In the genomic region with DNA sequence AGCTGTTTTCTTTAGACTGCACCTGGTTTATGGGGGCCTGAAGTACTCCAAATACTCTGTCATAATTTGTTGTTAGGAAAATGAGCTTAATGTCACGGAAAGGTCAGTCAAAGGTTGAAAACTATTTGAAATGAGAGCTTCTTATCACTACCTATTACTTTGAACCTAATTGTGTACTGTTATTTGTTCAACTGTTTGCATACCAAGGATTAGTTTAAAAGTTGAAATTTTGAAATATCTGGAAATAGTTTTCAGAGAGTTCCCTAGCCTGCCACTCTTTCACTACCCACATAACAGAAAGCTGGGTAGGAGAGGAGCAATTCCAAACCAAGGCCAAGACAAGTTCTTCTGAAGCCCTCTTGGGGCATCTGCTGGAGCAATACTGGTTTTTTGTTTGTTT, we compare ENCODE assay signal across 1 cellular context.
TF ChIP-seq lines count a peak whose summit lies in the region.

No MANE protein-coding gene starts in this region.

TF ChIP-seq in HepG2, 621 proteins besides CTCF, POLR2A, EP300 and RAD21 (continued from another document and continues in another):
- TF ChIP-seq, protein P1, sequence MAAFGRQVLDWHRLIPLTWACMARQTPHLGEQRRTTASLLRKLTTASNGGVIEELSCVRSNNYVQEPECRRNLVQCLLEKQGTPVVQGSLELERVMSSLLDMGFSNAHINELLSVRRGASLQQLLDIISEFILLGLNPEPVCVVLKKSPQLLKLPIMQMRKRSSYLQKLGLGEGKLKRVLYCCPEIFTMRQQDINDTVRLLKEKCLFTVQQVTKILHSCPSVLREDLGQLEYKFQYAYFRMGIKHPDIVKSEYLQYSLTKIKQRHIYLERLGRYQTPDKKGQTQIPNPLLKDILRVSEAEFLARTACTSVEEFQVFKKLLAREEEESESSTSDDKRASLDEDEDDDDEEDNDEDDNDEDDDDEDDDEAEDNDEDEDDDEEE (CRISPR knock-in tag; IDR thresholded peaks at IDR 0.05), result no peak
- TF ChIP-seq POLR2AphosphoS5 (IDR thresholded peaks at IDR 0.05; ENCODE audit: low read depth, low read length) (no peak), TCF7 (IDR thresholded peaks at IDR 0.05; ENCODE audit: low read depth) (peak; percentile 76), BCL6 (CRISPR knock-in tag; IDR thresholded peaks at IDR 0.05) (peak; percentile 53; the same call in 1 of the 2 replicates), ZBTB3 (CRISPR knock-in tag; IDR thresholded peaks at IDR 0.05; ENCODE audit: borderline replicate concordance, low read depth) (no peak), NFIC (IDR thresholded peaks at IDR 0.05; ENCODE audit: low read length) (peak; percentile 73; the same call in 1 of the 2 replicates), ZNF607 (CRISPR knock-in tag; IDR thresholded peaks at IDR 0.05; ENCODE audit: borderline replicate concordance) (no peak), ZNF510 (CRISPR knock-in tag; IDR thresholded peaks at IDR 0.05; ENCODE audit: low read depth) (no peak), TP53 (CRISPR knock-in tag; conservative IDR thresholded peaks at IDR 0.05) (no peak), MEF2D (CRISPR knock-in tag; IDR thresholded peaks at IDR 0.05) (no peak), MIXL1 (CRISPR knock-in tag; IDR thresholded peaks at IDR 0.05) (peak; percentile 61; the same call in 1 of the 2 replicates), TFDP2 (CRISPR knock-in tag; IDR thresholded peaks at IDR 0.05) (no peak), CCAR2 (optimal IDR thresholded peaks at IDR 0.05; ENCODE audit: low read depth, low read length) (no peak), CC2D1A (CRISPR knock-in tag; IDR thresholded peaks at IDR 0.05) (no peak), CSRNP1 (CRISPR knock-in tag; IDR thresholded peaks at IDR 0.05) (no peak), FOXP4 (CRISPR knock-in tag; IDR thresholded peaks at IDR 0.05) (peak; percentile 63), ETS1 (CRISPR knock-in tag; IDR thresholded peaks at IDR 0.05) (no peak), TSC22D2 (CRISPR knock-in tag; IDR thresholded peaks at IDR 0.05; ENCODE audit: borderline replicate concordance) (no peak), CREB1 (IDR thresholded peaks at IDR 0.05) (no peak), CREB1 (CRISPR knock-in tag; IDR thresholded peaks at IDR 0.05) (peak; percentile 62), ARID5B (CRISPR knock-in tag; IDR thresholded peaks at IDR 0.05) (peak; percentile 73), RBFOX2 (IDR thresholded peaks at IDR 0.05; ENCODE audit: low read depth, low read length) (no peak), NKX3-1 (CRISPR knock-in tag; IDR thresholded peaks at IDR 0.05) (0 out of 2 replicates have a peak, but pooled peaks have one; percentile 50), SETDB1 (CRISPR knock-in tag; IDR thresholded peaks at IDR 0.05; ENCODE audit: borderline replicate concordance) (no peak), EED (CRISPR knock-in tag; IDR thresholded peaks at IDR 0.05) (no peak), ZFP36 (IDR thresholded peaks at IDR 0.05; ENCODE audit: borderline replicate concordance, low read depth, low read length, partially characterized antibody) (no peak), MNT (IDR thresholded peaks at IDR 0.05) (no peak), NFIB (CRISPR knock-in tag; IDR thresholded peaks at IDR 0.05; ENCODE audit: borderline replicate concordance) (no peak), GTF3A (CRISPR knock-in tag; conservative IDR thresholded peaks at IDR 0.05) (no peak), FOXA1 (IDR thresholded peaks at IDR 0.05) (no peak), FOXA1 (CRISPR knock-in tag; IDR thresholded peaks at IDR 0.05) (peak; percentile 65), TEAD3 (CRISPR knock-in tag; optimal IDR thresholded peaks at IDR 0.05; ENCODE audit: borderline replicate concordance) (peak; percentile 63), AHDC1 (CRISPR knock-in tag; IDR thresholded peaks at IDR 0.05; ENCODE audit: borderline replicate concordance) (peak; percentile 26; the same call in 1 of the 2 replicates)
- TF ChIP-seq, protein P2, sequence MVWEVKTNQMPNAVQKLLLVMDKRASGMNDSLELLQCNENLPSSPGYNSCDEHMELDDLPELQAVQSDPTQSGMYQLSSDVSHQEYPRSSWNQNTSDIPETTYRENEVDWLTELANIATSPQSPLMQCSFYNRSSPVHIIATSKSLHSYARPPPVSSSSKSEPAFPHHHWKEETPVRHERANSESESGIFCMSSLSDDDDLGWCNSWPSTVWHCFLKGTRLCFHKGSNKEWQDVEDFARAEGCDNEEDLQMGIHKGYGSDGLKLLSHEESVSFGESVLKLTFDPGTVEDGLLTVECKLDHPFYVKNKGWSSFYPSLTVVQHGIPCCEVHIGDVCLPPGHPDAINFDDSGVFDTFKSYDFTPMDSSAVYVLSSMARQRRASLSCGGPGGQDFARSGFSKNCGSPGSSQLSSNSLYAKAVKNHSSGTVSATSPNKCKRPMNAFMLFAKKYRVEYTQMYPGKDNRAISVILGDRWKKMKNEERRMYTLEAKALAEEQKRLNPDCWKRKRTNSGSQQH (CRISPR knock-in tag; IDR thresholded peaks at IDR 0.05; ENCODE audit: low read depth), result no peak
